ENCODE assay signal across 8 cellular contexts in the genomic region with DNA sequence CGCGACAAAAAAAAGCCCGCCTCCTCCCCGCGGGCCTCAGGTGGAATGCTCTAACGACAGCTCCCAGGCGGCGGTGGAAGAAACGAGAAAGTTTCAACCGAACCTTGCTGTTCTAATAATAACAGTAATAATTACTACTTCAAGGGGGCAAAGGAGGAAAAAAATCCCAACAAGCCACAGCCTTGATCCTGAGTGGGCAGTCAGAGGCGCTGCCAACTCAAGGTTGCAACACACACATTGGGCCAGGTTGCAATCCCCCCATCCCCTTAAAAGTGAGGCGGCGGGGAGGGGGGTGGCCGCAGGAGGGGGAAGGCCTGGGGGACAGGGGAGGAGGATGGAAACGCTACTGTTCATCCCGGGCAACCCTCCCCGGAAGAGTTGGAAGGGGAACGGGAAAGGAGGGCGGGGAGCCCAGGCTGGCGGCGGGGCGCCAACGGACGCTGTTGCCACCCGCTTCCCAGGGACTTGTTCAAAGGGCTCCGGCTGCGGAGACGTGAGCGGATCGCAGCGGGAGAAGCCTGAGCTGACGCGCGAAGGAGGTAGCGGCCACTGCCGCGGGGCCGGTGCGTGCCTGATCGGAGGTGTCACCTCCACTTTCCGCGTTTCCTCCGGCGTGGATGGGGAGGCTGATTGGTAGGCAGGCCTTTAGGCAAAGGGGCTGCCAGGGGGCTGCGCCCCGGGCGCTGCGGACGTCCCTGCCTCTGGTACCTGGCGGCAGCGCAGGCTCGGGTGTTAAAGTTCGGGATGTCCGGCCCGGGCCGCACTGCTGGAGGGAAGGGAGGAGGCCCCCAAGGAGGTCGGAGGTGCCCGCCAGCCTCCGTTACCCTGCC. TPM values are rescaled to one million over a fixed set of nuclear protein-coding genes. Genes with fewer than 3 reads are reported as not detected.
A peak's percentile ranks its signal among the peaks of the same experiment; 100 is the strongest.
DNase-seq lines count a peak whose midpoint lies in the region; ATAC-seq and TF ChIP-seq lines count a peak whose summit lies in the region.

No MANE protein-coding gene starts in this region.

- H3K9me3 ChIP-seq in DOHH2 (ENCODE audit: control insufficient read depth, insufficient read depth, low read length) (no peaks in the 10 kb centered on the region), Panc1 (ENCODE audit: control insufficient read depth, insufficient read depth, low read depth, low read length) (no peaks in the 10 kb centered on the region), suprapubic skin (no peaks in the 10 kb centered on the region)

- H3K4me3 ChIP-seq in DOHH2 (ENCODE audit: low read length) (peak overlapping the region; percentile 85), Panc1 (ENCODE audit: low read depth in 2 of 2, low read length in 2 of 2) (peak overlapping the region; percentile 58 to 68), suprapubic skin (peak overlapping the region; percentile 88)

- H3F3A ChIP-seq in DOHH2 (ENCODE audit: control insufficient read depth, insufficient read depth), result peaks cover 4% of the 10 kb centered on the region

- intact Hi-C loops in Panc1 (cut with micrococcal nuclease; ENCODE audit: unreplicated experiment), result no loop called here

- H3K4me3 Mint-ChIP-seq in neural crest cell, result peak overlapping the region; percentile 100

- H3K36me3 Mint-ChIP-seq in neural crest cell (ENCODE audit: low read depth), result no peaks in the 10 kb centered on the region

- in situ Hi-C loops in Panc1 (cut with HindIII; ENCODE audit: low pct_unique_long_range_greater_than_20kb, low sequenced_read_pairs), result no loop called here

- peaks cover 52% of the 10 kb centered on the region for H3K79me2 ChIP-seq in DOHH2 (ENCODE audit: control insufficient read depth, low read length)

- H3K4me1 ChIP-seq in DOHH2 (ENCODE audit: control insufficient read depth, low read length) (peaks cover 28% of the 10 kb centered on the region), Panc1 (ENCODE audit: control insufficient read depth, insufficient read depth, low read length) (no peaks in the 10 kb centered on the region), suprapubic skin (peaks cover 38% of the 10 kb centered on the region)

- peaks cover 84% of the 10 kb centered on the region for H3K27me3 Mint-ChIP-seq in neural crest cell (ENCODE audit: low read depth)

- ATAC-seq in HG02798 (IDR thresholded peaks at IDR 0.05; ENCODE audit: poor library complexity, unreplicated experiment) (peak; percentile 0), Panc1 (peak; percentile 29; the same call in 1 of the 2 replicates), GM21528 (IDR thresholded peaks at IDR 0.05; ENCODE audit: low FRiP score, unreplicated experiment) (no peak)

- H3K9me3 Mint-ChIP-seq in neural crest cell, result no peaks in the 10 kb centered on the region

- TF ChIP-seq CTCF in DOHH2 (IDR thresholded peaks at IDR 0.05; ENCODE audit: low read depth, low read length, poor library complexity, severe bottlenecking) (no peak), Panc1 (IDR thresholded peaks at IDR 0.05) (no peak), neural crest cell (conservative IDR thresholded peaks at IDR 0.05) (no peak), suprapubic skin (IDR thresholded peaks at IDR 0.05) (no peak)

- DNase-seq in Panc1 (ENCODE audit: low read depth, low spot score) (no peak), foreskin melanocyte (peak; percentile 24), neural crest cell (ENCODE audit: low read depth, low spot score) (peak; percentile 41), suprapubic skin (ENCODE audit: low spot score in 2 of 2) (peak; percentile 85 to 87)
- peak in 3 of 4 experiments; percentile 31 to 49 (median 48) for DNase-seq in activated naive CD4-positive, alpha-beta T cell (lab: John Stamatoyannopoulos, UW)

- no TSS peak for BruUV-seq in Panc1 (replicated peaks; lab: Mats Ljungman, UMichigan)

- no peak for TF ChIP-seq POLR2A in suprapubic skin (IDR thresholded peaks at IDR 0.05)

- H3K27ac Mint-ChIP-seq in neural crest cell (ENCODE audit: unreplicated experiment), result no peak overlapping the region

- H3K4me1 Mint-ChIP-seq in neural crest cell, result peaks cover 23% of the 10 kb centered on the region

- POLR2A ChIA-PET in Panc1 (lab: Charles Lee), result no interaction called here

- no peaks in the 10 kb centered on the region for H3K27me3 ChIP-seq in DOHH2 (ENCODE audit: control insufficient read depth, low read length)
- H3K27me3 ChIP-seq in Panc1 (ENCODE audit: control insufficient read depth, insufficient read depth, low read length), result no peaks in the 10 kb centered on the region
- no peaks in the 10 kb centered on the region for H3K27me3 ChIP-seq in suprapubic skin

- H3K36me3 ChIP-seq in DOHH2 (ENCODE audit: control insufficient read depth, low read length) (peaks cover 6% of the 10 kb centered on the region; the same call in 1 of the 2 replicates), Panc1 (ENCODE audit: control insufficient read depth, insufficient read depth, low read length) (no peaks in the 10 kb centered on the region), suprapubic skin (no peaks in the 10 kb centered on the region)

- H4K20me1 ChIP-seq in DOHH2 (ENCODE audit: control insufficient read depth, insufficient read depth, low read depth, low read length), result peaks cover 12% of the 10 kb centered on the region; the same call in 1 of the 2 replicates

- TF ChIP-seq EP300 in suprapubic skin (IDR thresholded peaks at IDR 0.05), result no peak

- H3K4me2 ChIP-seq in DOHH2 (ENCODE audit: low read length), result peak overlapping the region; percentile 83

- WGBS in suprapubic skin, result under 1% methylated on average over 22 of the region's 59 CpGs

- H3K9me2 ChIP-seq in DOHH2 (replicated peaks; ENCODE audit: control insufficient read depth, low read length), result no peaks in the 10 kb centered on the region

- H3K27ac ChIP-seq in DOHH2 (ENCODE audit: low read depth, low read length) (peak overlapping the region; percentile 86), Panc1 (ENCODE audit: low read length) (no peak overlapping the region), suprapubic skin (peak overlapping the region; percentile 99)

- CTCF ChIA-PET in Panc1 (lab: Charles Lee), result no interaction called here

RNA-seq across cellular contexts. Expression of gene SMARCA2, which starts 0.6 kb away (rescaled TPM):
- total RNA-seq in Panc1 (2021; ENCODE audit: unreplicated experiment) (13.3 TPM), neural crest cell (19.4 and 23.9 TPM in 2 replicates), suprapubic skin (100 to 1,000 TPM in 3 of 4 donors, 10 to 100 TPM in 1; 88.9 to 236 (median 140) TPM)
- polyA plus RNA-seq in Panc1 (2012; ENCODE audit: insufficient read length), result 8.0 TPM
